In genomic region chr3:9826815-9827574, GRCh38 we compare ENCODE assay signal across 1 cellular context.
TF ChIP-seq lines count a peak whose summit lies in the region.

No MANE protein-coding gene starts in this region.

TF ChIP-seq in GM12878, 131 proteins besides CTCF, POLR2A, EP300 and RAD21:
- TF ChIP-seq ZBTB33 (IDR thresholded peaks at IDR 0.05) (peak; percentile 68; the same call in 1 of the 2 replicates), KDM1A (IDR thresholded peaks at IDR 0.05; ENCODE audit: borderline replicate concordance) (no peak), SUZ12 (IDR thresholded peaks at IDR 0.05; ENCODE audit: unreplicated experiment) (no peak), RELB (IDR thresholded peaks at IDR 0.05; ENCODE audit: low read depth) (no peak)
TF ChIP-seq in GM12878: peak in this region for 1.
